In the genomic region with DNA sequence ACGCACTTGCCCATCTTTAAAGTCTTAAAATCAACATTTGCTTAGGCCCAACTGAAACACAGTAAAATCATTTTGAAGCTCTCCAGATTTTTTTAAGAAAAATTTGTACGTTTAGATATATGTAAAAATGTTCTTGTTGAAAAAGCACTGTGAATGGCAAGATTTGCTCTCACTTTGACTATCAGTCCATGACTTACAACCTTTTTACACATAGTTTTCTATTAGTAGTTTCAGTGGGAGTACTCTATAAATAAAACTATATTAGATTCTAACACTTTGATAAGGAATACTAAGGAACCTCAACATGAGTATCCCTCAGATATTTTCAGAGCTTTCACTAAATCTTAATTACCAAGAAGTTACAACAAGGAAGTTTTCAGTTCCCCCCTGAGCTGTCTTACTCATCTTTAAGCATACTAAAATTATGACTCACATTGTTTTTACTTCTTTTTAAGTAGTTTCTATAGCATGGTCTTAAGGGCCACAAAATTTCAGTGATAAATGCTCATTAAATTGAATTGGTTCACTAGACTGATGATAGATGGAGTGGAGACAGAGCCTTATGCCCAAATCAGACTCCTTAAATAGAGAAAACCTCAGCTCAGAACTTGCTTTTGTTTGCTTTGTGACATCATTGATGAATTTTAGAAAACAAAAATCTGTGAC, we compare ENCODE assay signal across 9 cellular contexts. TPM values are rescaled to one million over a fixed set of nuclear protein-coding genes. Genes with fewer than 3 reads are reported as not detected.
A peak's percentile ranks its signal among the peaks of the same experiment; 100 is the strongest.
DNase-seq lines count a peak whose midpoint lies in the region; ATAC-seq, FAIRE-seq and TF ChIP-seq lines count a peak whose summit lies in the region.
"Had no signal": no experiment of that assay in that cellular context is flagged by ENCODE, and none has a peak within 500 bp of the region (broad histone marks: within the 10 kb centered on the region; RNA-seq: fewer than 3 reads in every experiment).

No MANE protein-coding gene starts in this region.

- no peak for TF ChIP-seq RAD21 in A549 (conservative IDR thresholded peaks at IDR 0.05 in 1 of 2, IDR thresholded peaks at IDR 0.05 in 1 of 2)

- in situ Hi-C loops in astrocyte of the spinal cord (cut with HindIII; ENCODE audit: low sequenced_read_pairs), result no loop called here

- peak overlapping the region; percentile 57 to 75 for H3K27ac ChIP-seq in A549
- H3K27ac ChIP-seq: right lobe of liver had no signal

- H3K4me1 ChIP-seq in A549, result peaks cover 20% of the 10 kb centered on the region
- H3K4me1 ChIP-seq: right lobe of liver had no signal

- DNase-seq in A549 (ENCODE audit: low read depth in 1 of 2, low spot score in 1 of 2) (peak; percentile 33 to 43), astrocyte of the spinal cord (ENCODE audit: low read depth, low spot score) (peak; percentile 83), globus pallidus (ENCODE audit: low spot score) (no peak), Right ventricle myocardium inferior (ENCODE audit: missing footprints) (no peak)
- no peak for DNase-seq in stimulated activated naive CD4-positive, alpha-beta T cell treated with Interleukin-2 at 50 U/mL for 16 hours (lab: John Stamatoyannopoulos, UW)
- no peak for DNase-seq in stimulated activated CD4-positive, alpha-beta T cell treated with anti-CD3 and anti-CD28 coated beads, Interleukin-15, amount 100 ng/mL, for 24 hours
- DNase-seq: right lobe of liver had no signal

- TF ChIP-seq POLR2A in A549 (IDR thresholded peaks at IDR 0.05; ENCODE audit: low read length), result no peak

- intact Hi-C loops in Right ventricle myocardium inferior (cut with DNase I), result no loop called here

- WGBS in A549 (ENCODE audit: missing lambda C conversion rate), result 60% methylated on average over 2 of the region's 2 CpGs

- TF ChIP-seq CTCF in A549 (IDR thresholded peaks at IDR 0.05), result no peak
- no peak for TF ChIP-seq CTCF in astrocyte of the spinal cord (IDR thresholded peaks at IDR 0.05; ENCODE audit: low read depth, low read length)

- no peak for FAIRE-seq in A549 (lab: Jason Lieb, UNC)

- ATAC-seq in A549 (peak; percentile 83 to 84), GM19438 (IDR thresholded peaks at IDR 0.05; ENCODE audit: low read depth, unreplicated experiment) (peak; percentile 78), HG03342 (IDR thresholded peaks at IDR 0.05; ENCODE audit: unreplicated experiment) (peak; percentile 98), Right ventricle myocardium inferior (no peak)

- CTCF ChIA-PET in A549 (lab: Yijun Ruan, JAX), result interaction anchor here (0.9 to 1.5 kb wide), 2 partner anchors 11 to 88 kb away, joined by 3 to 7 read pairs; no protein-coding TSS in a partner anchor

- H3K4me3 ChIP-seq in A549 (no peak overlapping the region), astrocyte of the spinal cord (ENCODE audit: low read depth, low read length) (no peak overlapping the region)
- H3K4me3 ChIP-seq: right lobe of liver had no signal

- peak overlapping the region; percentile 72 for H3K4me2 ChIP-seq in A549

- no peak for TF ChIP-seq EP300 in A549 (IDR thresholded peaks at IDR 0.05)

- no peaks in the 10 kb centered on the region for H3K9me3 ChIP-seq in A549
- H3K9me3 ChIP-seq: right lobe of liver had no signal

- POLR2A ChIA-PET in A549 (lab: Yijun Ruan, JAX), result interaction anchor here (0.7 to 2.0 kb wide), 2 partner anchors 30 to 127 kb away, joined by 3 to 15 read pairs; no protein-coding TSS in a partner anchor

TF ChIP-seq in A549, 52 proteins besides CTCF, POLR2A, EP300 and RAD21:
- TF ChIP-seq NR3C1 (IDR thresholded peaks at IDR 0.05) (no peak), FOSL2 (IDR thresholded peaks at IDR 0.05) (peak; percentile 66), FOSL2 (CRISPR knock-in tag; IDR thresholded peaks at IDR 0.05) (peak; percentile 89), JUNB (IDR thresholded peaks at IDR 0.05) (peak; percentile 73)

RNA-seq across cellular contexts. Expression of gene RAP2B, which starts 31.6 kb away (rescaled TPM):
- polyA plus RNA-seq in A549 (2011; rRNA removed) (5.7 and 6.7 TPM in 2 replicates), A549 (2017; fragmentation: RNase III; extraction: RNeasy Plus Mini Kit Qiagen cat#74134 plus additional on column Dnase treatment) (5.4 to 5.9 TPM (median 5.6 TPM) in 3 replicates)
- polyA plus RNA-seq in A549 (2012; cell fraction: cytosol; rRNA removed), result 4.6 TPM in 2 replicates
- polyA plus RNA-seq in A549 (2012; cell fraction: nucleus; rRNA removed), result 2.7 and 3.1 TPM in 2 replicates
- polyA minus RNA-seq in A549 (2011; rRNA and poly(A)+ RNA removed), result 8.8 and 11.2 TPM in 2 replicates
- total RNA-seq in Right ventricle myocardium inferior, result 3.3 TPM

Comparison
In these comparisons a context has a peak if more than half of its experiments do, and no peak if none do; other contexts are left out.
1. DNase-seq: peak in A549 (2 of 2) and astrocyte of the spinal cord (single experiment); none in globus pallidus (single experiment), stimulated activated naive CD4-positive, alpha-beta T cell treated with Interleukin-2 at 50 U/mL for 16 hours (single experiment), stimulated activated CD4-positive, alpha-beta T cell treated with anti-CD3 and anti-CD28 coated beads, Interleukin-15, amount 100 ng/mL, for 24 hours (single experiment) and Right ventricle myocardium inferior (single experiment).